Comparison of ENCODE assay signal across 21 cellular contexts in genomic region chr9:91143642-91144041, GRCh38.
A peak's percentile ranks its signal among the peaks of the same experiment; 100 is the strongest.
DNase-seq lines count a peak whose midpoint lies in the region; ATAC-seq lines count a peak whose summit lies in the region.
"Had no signal": no experiment of that assay in that cellular context is flagged by ENCODE, and none has a peak within 500 bp of the region (broad histone marks: within the 10 kb centered on the region; RNA-seq: fewer than 3 reads in every experiment).

No MANE protein-coding gene starts in this region.

- H3K4me2 ChIP-seq in GM23248 (ENCODE audit: unreplicated experiment) (no peak overlapping the region), mesenchymal stem cell (ENCODE audit: low read length, poor library complexity, severe bottlenecking) (no peak overlapping the region)
- H3K4me2 ChIP-seq: BLaER1, PC-9 had no signal

- no peak overlapping the region for H2BK5ac ChIP-seq in mesenchymal stem cell (ENCODE audit: low read depth, low read length, poor library complexity, severe bottlenecking)

- H3K79me1 ChIP-seq in mesenchymal stem cell (replicated peaks; ENCODE audit: low read length, poor library complexity, severe bottlenecking) = no peaks in the 10 kb centered on the region

- H2BK12ac ChIP-seq in mesenchymal stem cell (ENCODE audit: low read length in 2 of 2) = no peak overlapping the region

- no peaks in the 10 kb centered on the region for H4K20me1 ChIP-seq in GM23248 (ENCODE audit: insufficient read depth)
- H4K20me1 ChIP-seq: BLaER1 had no signal

- peak; percentile 51 for DNase-seq in activated CD8-positive, alpha-beta memory T cell treated with anti-CD3 and anti-CD28 coated beads for 24 hours
- DNase-seq in activated CD8-positive, alpha-beta memory T cell treated with anti-CD3 and anti-CD28 coated beads, Interleukin-2, amount 50 U/mL, for 48 hours = no peak
- peak; percentile 34 for DNase-seq in GM23248
- peak; percentile 66 for DNase-seq in RPMI7951 (ENCODE audit: low read depth)
- DNase-seq in mesenchymal stem cell = no peak
- no peak for DNase-seq in SIG-M5 (lab: John Stamatoyannopoulos, UW)
- DNase-seq: CD4-positive, CD25-positive, alpha-beta regulatory T cell; H7; MG63; NCI-H1105 treated with DMSO at 0.1 percent for 48 hours; NCI-H146; NCI-H1930; NCI-H2107; NCI-H524; NCI-H748 treated with DMSO at 0.1 percent for 48 hours; PC-9; Right ventricle myocardium superior; RPMI8226 had no signal

- no peak overlapping the region for H2BK15ac ChIP-seq in mesenchymal stem cell (ENCODE audit: low read depth, poor library complexity, severe bottlenecking)

- 14 to 16% methylated on average over 3 of the region's 3 CpGs for WGBS in GM23248 (ENCODE audit: low coverage in 1 of 2, low lambda C conversion rate in 2 of 2, missing lambda C conversion rate in 2 of 2), 2 experiments
- 90% methylated on average over 2 of the region's 3 CpGs for WGBS in mesenchymal stem cell

- H3K4me3 ChIP-seq in GM23248 = no peak overlapping the region
- no peak overlapping the region for H3K4me3 ChIP-seq in mesenchymal stem cell (ENCODE audit: insufficient read depth in 1 of 2, low read depth in 1 of 2, low read length in 2 of 2)
- H3K4me3 ChIP-seq: BLaER1, K562, MG63, PC-9 had no signal

- H3F3A ChIP-seq in GM23248 (ENCODE audit: insufficient read depth) = peaks cover 14% of the 10 kb centered on the region; the same call in 1 of the 2 replicates

- H3K9me2 ChIP-seq in GM23248 (ENCODE audit: insufficient read depth) = no peaks in the 10 kb centered on the region

- H3K14ac ChIP-seq in mesenchymal stem cell (ENCODE audit: low read length in 2 of 2) = no peak overlapping the region

- H3K36me3 ChIP-seq in GM23248 (ENCODE audit: low read depth) = no peaks in the 10 kb centered on the region
- no peaks in the 10 kb centered on the region for H3K36me3 ChIP-seq in mesenchymal stem cell (ENCODE audit: control insufficient read depth in 1 of 2, insufficient read depth in 2 of 2, low read depth in 1 of 2, low read length in 2 of 2)
- H3K36me3 ChIP-seq: MG63 had no signal

- no peak overlapping the region for H4K8ac ChIP-seq in mesenchymal stem cell (ENCODE audit: low read length)

- in situ Hi-C loops in GM23248 (cut with MboI) = no loop called here

- H2AK5ac ChIP-seq in mesenchymal stem cell (ENCODE audit: low read length, severe bottlenecking) = no peak overlapping the region

- H2BK120ac ChIP-seq in mesenchymal stem cell (ENCODE audit: low read depth, low read length) = no peak overlapping the region

- no peak overlapping the region for H3K27ac ChIP-seq in GM23248
- H3K27ac ChIP-seq in mesenchymal stem cell (ENCODE audit: low read length, poor library complexity, severe bottlenecking) = no peak overlapping the region
- H3K27ac ChIP-seq: BLaER1, PC-9 had no signal

- H3K4ac ChIP-seq in mesenchymal stem cell (ENCODE audit: low read depth in 1 of 2, low read length in 2 of 2) = no peak overlapping the region

- H2AFZ ChIP-seq in GM23248 = no peak overlapping the region
- no peak overlapping the region for H2AFZ ChIP-seq in mesenchymal stem cell (ENCODE audit: low read depth, low read length)
- H2AFZ ChIP-seq: PC-9 had no signal

- H3K9me3 ChIP-seq in GM23248 (ENCODE audit: low read depth) = no peaks in the 10 kb centered on the region
- H3K9me3 ChIP-seq in mesenchymal stem cell (ENCODE audit: control insufficient read depth, low read length) = peaks cover 8% of the 10 kb centered on the region
- H3K9me3 ChIP-seq: MG63 had no signal

- no peak for ATAC-seq in HG03175 (IDR thresholded peaks at IDR 0.05; ENCODE audit: unreplicated experiment)
- ATAC-seq: K562 had no signal

- H3K23ac ChIP-seq in mesenchymal stem cell (ENCODE audit: low read length in 2 of 2) = no peak overlapping the region

- H4K91ac ChIP-seq in mesenchymal stem cell (ENCODE audit: low read length) = no peak overlapping the region

- no peaks in the 10 kb centered on the region for H3K79me2 ChIP-seq in GM23248 (ENCODE audit: insufficient read depth)

- H3K9ac ChIP-seq in GM23248 (no peak overlapping the region), mesenchymal stem cell (ENCODE audit: low read length) (peak overlapping the region; percentile 0)
- H3K9ac ChIP-seq: BLaER1 had no signal

- H3K4me1 ChIP-seq in GM23248 (ENCODE audit: insufficient read depth) (peaks cover 33% of the 10 kb centered on the region), mesenchymal stem cell (ENCODE audit: control insufficient read depth, insufficient read depth, low read depth, low read length) (peaks cover 4% of the 10 kb centered on the region)

- H3K18ac ChIP-seq in mesenchymal stem cell (ENCODE audit: low read depth in 1 of 2, low read length in 2 of 2) = no peak overlapping the region

- H3K27me3 ChIP-seq in GM23248 (replicated peaks; ENCODE audit: insufficient read depth) (no peaks in the 10 kb centered on the region), mesenchymal stem cell (ENCODE audit: control insufficient read depth in 1 of 2, insufficient read depth in 1 of 2, low read length in 2 of 2) (no peaks in the 10 kb centered on the region)
- H3K27me3 ChIP-seq: BLaER1, MG63 had no signal

Comparison
In these comparisons a context has a peak if more than half of its experiments do, and no peak if none do; other contexts are left out.
1. DNase-seq: peak in activated CD8-positive, alpha-beta memory T cell treated with anti-CD3 and anti-CD28 coated beads for 24 hours (single experiment), GM23248 (single experiment) and RPMI7951 (single experiment); none in activated CD8-positive, alpha-beta memory T cell treated with anti-CD3 and anti-CD28 coated beads, Interleukin-2, amount 50 U/mL, for 48 hours (single experiment), mesenchymal stem cell (single experiment) and SIG-M5 (single experiment).